8 cellular contexts compared by ENCODE assay signal in genomic region chr9:127903557-127904475, GRCh38. TPM values are rescaled to one million over a fixed set of nuclear protein-coding genes. Genes with fewer than 3 reads are reported as not detected.
DNase-seq lines count a peak whose midpoint lies in the region; ATAC-seq and TF ChIP-seq lines count a peak whose summit lies in the region.

No MANE protein-coding gene starts in this region.

- peak; percentile 81 for DNase-seq in H7
- DNase-seq in T-helper 17 cell = peak in 1 of 3 donors; percentile 47
- peak; percentile 82 for DNase-seq in chondrocyte (ENCODE audit: low spot score)
- peak; percentile 68 to 89 for DNase-seq in stimulated activated naive CD8-positive, alpha-beta T cell treated with anti-CD3 and anti-CD28 coated beads, Interleukin-15, amount 100 ng/mL, for 72 hours
- no peak for DNase-seq in brain microvascular endothelial cell
- no peak for DNase-seq in globus pallidus (ENCODE audit: low spot score)

- H3K27ac ChIP-seq in mucosa of rectum (ENCODE audit: low read depth in 2 of 2, low read length in 2 of 2) (peak overlapping the region; percentile 96 to 98), brain microvascular endothelial cell (no peak overlapping the region)

- H3K4me3 Mint-ChIP-seq in T-helper 17 cell (peak overlapping the region; percentile 99), chondrocyte (ENCODE audit: unreplicated experiment) (no peak overlapping the region)
- peak overlapping the region; percentile 96 to 98 for H3K4me3 Mint-ChIP-seq in stimulated activated naive CD8-positive, alpha-beta T cell treated with anti-CD3 and anti-CD28 coated beads, Interleukin-15, amount 100 ng/mL, for 72 hours

- H3K4me3 ChIP-seq in H7 (ENCODE audit: insufficient read depth, low read depth, low read length) = no peak overlapping the region
- peak overlapping the region; percentile 73 to 78 for H3K4me3 ChIP-seq in mucosa of rectum (ENCODE audit: low read length in 2 of 2)
- H3K4me3 ChIP-seq in brain microvascular endothelial cell (ENCODE audit: low read depth, low read length) = no peak overlapping the region

- H3K9ac ChIP-seq in mucosa of rectum (ENCODE audit: low read depth in 1 of 2, low read length in 2 of 2) = peak overlapping the region; percentile 79 to 99

- H3K36me3 ChIP-seq in H7 (replicated peaks; ENCODE audit: control insufficient read depth, insufficient read depth, low read length) = no peaks in the 10 kb centered on the region
- H3K36me3 ChIP-seq in mucosa of rectum (ENCODE audit: control insufficient read depth in 2 of 2, insufficient read depth in 2 of 2, low read length in 2 of 2) = peaks cover 0 to 3% of the 10 kb centered on the region in 2 donors
- peaks cover 4% of the 10 kb centered on the region for H3K36me3 ChIP-seq in brain microvascular endothelial cell (replicated peaks)

- H3K27me3 Mint-ChIP-seq in T-helper 17 cell = no peaks in the 10 kb centered on the region
- H3K27me3 Mint-ChIP-seq in chondrocyte (ENCODE audit: low read depth) = no peaks in the 10 kb centered on the region
- H3K27me3 Mint-ChIP-seq in stimulated activated naive CD8-positive, alpha-beta T cell treated with anti-CD3 and anti-CD28 coated beads, Interleukin-15, amount 100 ng/mL, for 72 hours = no peaks in the 10 kb centered on the region

- ATAC-seq in T-helper 17 cell = no peak
- ATAC-seq in stimulated activated naive CD8-positive, alpha-beta T cell treated with anti-CD3 and anti-CD28 coated beads, Interleukin-15, amount 100 ng/mL, for 72 hours = peak; percentile 53
- ATAC-seq in GM21717 (IDR thresholded peaks at IDR 0.05; ENCODE audit: unreplicated experiment) = no peak

- H3K9me3 ChIP-seq in T-helper 17 cell (ENCODE audit: control insufficient read depth, low read length, poor library complexity, severe bottlenecking) (no peaks in the 10 kb centered on the region), mucosa of rectum (ENCODE audit: control insufficient read depth in 2 of 2, low read length in 2 of 2) (no peaks in the 10 kb centered on the region)

- H3K4me1 ChIP-seq in mucosa of rectum (ENCODE audit: control insufficient read depth in 2 of 2, insufficient read depth in 2 of 2, low read length in 2 of 2) = peaks cover 45 to 59% of the 10 kb centered on the region in 2 donors

- H3K27me3 ChIP-seq in H7 (ENCODE audit: control insufficient read depth, insufficient read depth, low read length) = peaks cover 2% of the 10 kb centered on the region
- no peaks in the 10 kb centered on the region for H3K27me3 ChIP-seq in mucosa of rectum (ENCODE audit: control insufficient read depth in 2 of 2, insufficient read depth in 2 of 2, low read length in 2 of 2)
- H3K27me3 ChIP-seq in brain microvascular endothelial cell (replicated peaks) = no peaks in the 10 kb centered on the region

- H3K27ac Mint-ChIP-seq in T-helper 17 cell = peak overlapping the region; percentile 100
- H3K27ac Mint-ChIP-seq in chondrocyte (ENCODE audit: unreplicated experiment) = peak overlapping the region; percentile 64
- H3K27ac Mint-ChIP-seq in stimulated activated naive CD8-positive, alpha-beta T cell treated with anti-CD3 and anti-CD28 coated beads, Interleukin-15, amount 100 ng/mL, for 72 hours = peak overlapping the region; percentile 96 to 99

- peaks cover 39% of the 10 kb centered on the region for H3K4me1 Mint-ChIP-seq in T-helper 17 cell
- H3K4me1 Mint-ChIP-seq in chondrocyte (ENCODE audit: low read depth) = peaks cover 32% of the 10 kb centered on the region
- H3K4me1 Mint-ChIP-seq in stimulated activated naive CD8-positive, alpha-beta T cell treated with anti-CD3 and anti-CD28 coated beads, Interleukin-15, amount 100 ng/mL, for 72 hours = peaks cover 62% of the 10 kb centered on the region

- no peaks in the 10 kb centered on the region for H3K9me3 Mint-ChIP-seq in chondrocyte (ENCODE audit: low read depth)
- no peaks in the 10 kb centered on the region for H3K9me3 Mint-ChIP-seq in stimulated activated naive CD8-positive, alpha-beta T cell treated with anti-CD3 and anti-CD28 coated beads, Interleukin-15, amount 100 ng/mL, for 72 hours

- in situ Hi-C loops in brain microvascular endothelial cell (cut with HindIII; ENCODE audit: low pct_ligation_motif_present, low sequenced_read_pairs) = no loop called here

- TF ChIP-seq CTCF in chondrocyte (IDR thresholded peaks at IDR 0.05) (no peak), brain microvascular endothelial cell (IDR thresholded peaks at IDR 0.05; ENCODE audit: low read depth, low read length, missing control alignments) (no peak)

- H3K36me3 Mint-ChIP-seq in T-helper 17 cell (ENCODE audit: low read depth) = no peaks in the 10 kb centered on the region
- H3K36me3 Mint-ChIP-seq in chondrocyte (ENCODE audit: low read depth) = peaks cover 1% of the 10 kb centered on the region

RNA-seq across cellular contexts. Expression of gene ST6GALNAC6, which starts 4.4 kb away (rescaled TPM):
- total RNA-seq in H7 (2014; rRNA removed; shearing (Covaris generic)) = 30.6 and 37.4 TPM in 2 replicates
- total RNA-seq in T-helper 17 cell = 100 to 1,000 TPM in 1 of 2 donors, 10 to 100 TPM in 1; 74.5 to 108 TPM
- 45.5 to 54.3 TPM (median 47.5 TPM) in 3 replicates for total RNA-seq in chondrocyte

RNA-seq across cellular contexts. Expression of gene ST6GALNAC4, which starts 13.0 kb away (rescaled TPM):
- total RNA-seq in H7 (2014; rRNA removed; shearing (Covaris generic)) = 18.5 and 24.6 TPM in 2 replicates
- total RNA-seq in T-helper 17 cell (10 to 100 TPM; 18.5 to 22.1 TPM), chondrocyte (22.2 to 25.5 TPM (median 24.4 TPM) in 3 replicates)

RNA-seq across cellular contexts. Expression of gene AK1, which starts 26.3 kb away (rescaled TPM):
- total RNA-seq in H7 (2014; rRNA removed; shearing (Covaris generic)) = 18.5 and 20.4 TPM in 2 replicates
- total RNA-seq in T-helper 17 cell (10 to 100 TPM; 35.9 to 66.5 TPM), chondrocyte (75.3 to 83.8 TPM (median 77.2 TPM) in 3 replicates)

RNA-seq across cellular contexts. Expression of gene PIP5KL1, which starts 26.8 kb away (rescaled TPM):
- total RNA-seq in H7 (2014; rRNA removed; shearing (Covaris generic)) = 0.94 and 3.4 TPM in 2 replicates
- total RNA-seq in T-helper 17 cell (1 to 10 TPM; 2.1 to 2.3 TPM), chondrocyte (1.4 to 4.3 TPM (median 2.7 TPM) in 3 replicates)

RNA-seq across cellular contexts. Expression of gene DPM2, which starts 33.8 kb away (rescaled TPM):
- total RNA-seq in H7 (2014; rRNA removed; shearing (Covaris generic)) = 38.3 and 45.6 TPM in 2 replicates
- total RNA-seq in T-helper 17 cell (10 to 100 TPM; 23.3 to 26.2 TPM), chondrocyte (26.3 to 28.9 TPM (median 27.8 TPM) in 3 replicates)

Comparison
In these comparisons a context has a peak if more than half of its experiments do, and no peak if none do; other contexts are left out.
1. DNase-seq: peak in H7 (single experiment), chondrocyte (single experiment) and stimulated activated naive CD8-positive, alpha-beta T cell treated with anti-CD3 and anti-CD28 coated beads, Interleukin-15, amount 100 ng/mL, for 72 hours (2 of 2); none in brain microvascular endothelial cell (single experiment) and globus pallidus (single experiment).
2. H3K4me3 ChIP-seq: peak in mucosa of rectum (2 of 2); none in H7 (single experiment) and brain microvascular endothelial cell (single experiment).
3. Peak in every context shown above with its lines, with median percentiles within 50 percentile points of each other: H3K27ac Mint-ChIP-seq.